ENCODE assay signal across 23 cellular contexts in the genomic region with DNA sequence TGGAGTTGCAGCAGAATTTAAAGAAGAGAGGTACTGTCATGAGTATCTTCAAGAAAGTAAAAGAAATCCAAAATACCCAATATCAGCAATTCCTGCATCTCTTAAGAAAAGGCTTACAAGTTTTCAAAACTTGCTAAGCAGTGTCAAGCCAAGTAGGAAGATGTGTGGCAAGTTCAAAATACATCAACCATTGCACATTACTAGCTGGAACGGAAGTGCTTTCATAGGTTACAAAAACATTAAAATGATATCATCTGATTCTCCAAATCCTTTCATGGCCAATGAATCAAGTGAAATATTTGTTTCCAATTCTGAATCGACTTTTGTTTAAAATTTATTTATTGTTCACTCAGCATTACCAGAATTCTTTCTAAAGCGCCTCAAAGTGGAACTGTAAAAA. TPM values are rescaled to one million over a fixed set of nuclear protein-coding genes. Genes with fewer than 3 reads are reported as not detected.
"Had no signal": no experiment of that assay in that cellular context is flagged by ENCODE, and none has a peak within 500 bp of the region (broad histone marks: within the 10 kb centered on the region; RNA-seq: fewer than 3 reads in every experiment).

No MANE protein-coding gene starts in this region.

- H3K4me3 ChIP-seq: colonic mucosa, heart left ventricle, lower lobe of right lung, mucosa of descending colon, ovary, right atrium auricular region, testis, uterus had no signal

- ATAC-seq: effector memory CD8-positive, alpha-beta T cell; foreskin keratinocyte; heart left ventricle; lower lobe of right lung; mucosa of descending colon; natural killer cell treated with Interleukin-12 subunit alpha and Interleukin-12 subunit beta and Interleukin-15 and Interleukin-18, amount 100 ng/mL, for 72 hours; stimulated activated naive CD8-positive, alpha-beta T cell treated with anti-CD3 and anti-CD28 coated beads, Interleukin-15, Interleukin-2, amounts not matched to agents 100 U/mL and 50 U/mL, for 24 hours had no signal

- H3K27me3 ChIP-seq: colonic mucosa, ovary, right atrium auricular region, testis, uterus had no signal

- H3K4me1 ChIP-seq: colonic mucosa, foreskin keratinocyte, lower lobe of right lung, right atrium auricular region, testis, uterus had no signal

- H3K27ac ChIP-seq: colonic mucosa, foreskin keratinocyte, heart left ventricle, lower lobe of right lung, ovary, right atrium auricular region, testis, uterus, VCaP had no signal

- DNase-seq: activated CD4-positive, alpha-beta T cell treated with anti-CD3 and anti-CD28 coated beads for 4 hours; activated CD4-positive, alpha-beta T cell treated with anti-CD3 and anti-CD28 coated beads, Interleukin-2, amount 50 U/mL, for 4 hours; activated effector memory CD4-positive, alpha-beta T cell treated with Interleukin-2 at 50 U/mL for 16 hours; activated naive CD4-positive, alpha-beta T cell treated with Interleukin-2 at 50 U/mL for 16 hours; anterior cingulate cortex; colonic mucosa; effector memory CD8-positive, alpha-beta T cell; foreskin keratinocyte; heart left ventricle; hypothalamus; immature natural killer cell; lower lobe of right lung; mucosa of descending colon; ovary; stimulated activated CD4-positive, alpha-beta T cell treated with anti-CD3 and anti-CD28 coated beads, Interleukin-2, amount 100 ng/mL, for 48 hours; stimulated activated naive CD8-positive, alpha-beta T cell treated with anti-CD3 and anti-CD28 coated beads, Interleukin-15, Interleukin-2, amounts not matched to agents 100 U/mL and 50 U/mL, for 24 hours; T-helper 1 cell; testis; uterus had no signal

- H3K36me3 ChIP-seq: colonic mucosa, heart left ventricle, lower lobe of right lung, ovary, right atrium auricular region, uterus had no signal

- H3K9me3 ChIP-seq: colonic mucosa, heart left ventricle, lower lobe of right lung, mucosa of descending colon, ovary, right atrium auricular region, testis, uterus had no signal

RNA-seq across cellular contexts. Expression of a gene that starts 5.7 kb away (rescaled TPM):
- total RNA-seq: foreskin keratinocyte; kidney epithelial cell; natural killer cell treated with Interleukin-12 subunit alpha and Interleukin-12 subunit beta and Interleukin-15 and Interleukin-18, amount 100 ng/mL, for 72 hours had no signal
- polyA plus RNA-seq: foreskin keratinocyte had no signal
